ENCODE assay signal across 25 cellular contexts in genomic region chr9:126020836-126021235, GRCh38.
"Had no signal": no experiment of that assay in that cellular context is flagged by ENCODE, and none has a peak within 500 bp of the region (broad histone marks: within the 10 kb centered on the region; RNA-seq: fewer than 3 reads in every experiment).

No MANE protein-coding gene starts in this region.

- H3K27me3 ChIP-seq: esophagus muscularis mucosa, foreskin keratinocyte, gastroesophageal sphincter, heart left ventricle, hepatocyte, neural progenitor cell, thyroid gland, vagina had no signal

- H3K4me1 Mint-ChIP-seq: nephron; neural progenitor cell; stimulated activated effector memory CD8-positive, alpha-beta T cell treated with anti-CD3 and anti-CD28 coated beads, Interleukin-12 subunit alpha, Interleukin-12 subunit beta, amount 100 ng/mL, for 72 hours had no signal

- H3K9me3 ChIP-seq: esophagus muscularis mucosa, gastroesophageal sphincter, heart left ventricle, left ventricle myocardium inferior, lower lobe of right lung, stomach, thyroid gland, vagina had no signal

- H3K9me3 Mint-ChIP-seq: nephron; neural progenitor cell; stimulated activated effector memory CD8-positive, alpha-beta T cell treated with anti-CD3 and anti-CD28 coated beads, Interleukin-12 subunit alpha, Interleukin-12 subunit beta, amount 100 ng/mL, for 72 hours had no signal

- H3K4me3 ChIP-seq: coronary artery, esophagus muscularis mucosa, gastroesophageal sphincter, heart left ventricle, hepatocyte, left ventricle myocardium inferior, lower lobe of right lung, neural progenitor cell, smooth muscle cell, stomach, thyroid gland, vagina had no signal

- DNase-seq: dermis blood vessel endothelial cell; effector memory CD4-positive, alpha-beta T cell; foreskin keratinocyte; left colon; left ventricle myocardium inferior; lower lobe of right lung; nucleus accumbens; retina; stimulated activated CD4-positive, alpha-beta T cell treated with anti-CD3 and anti-CD28 coated beads, Interleukin-2, amount 100 ng/mL, for 24 hours; stimulated activated CD4-positive, alpha-beta T cell treated with anti-CD3 and anti-CD28 coated beads, Interleukin-4, amount 100 ng/mL, for 24 hours; stimulated activated naive CD4-positive, alpha-beta T cell treated with Interleukin-2 at 50 U/mL for 16 hours; stomach; thyroid gland; trophoblast cell had no signal

- H3K4me3 Mint-ChIP-seq: nephron; neural progenitor cell; stimulated activated effector memory CD8-positive, alpha-beta T cell treated with anti-CD3 and anti-CD28 coated beads, Interleukin-12 subunit alpha, Interleukin-12 subunit beta, amount 100 ng/mL, for 72 hours had no signal

- ATAC-seq: foreskin keratinocyte; gastroesophageal sphincter; heart left ventricle; left colon; lower lobe of right lung; sciatic nerve; stimulated activated effector memory CD8-positive, alpha-beta T cell treated with anti-CD3 and anti-CD28 coated beads, Interleukin-12 subunit alpha, Interleukin-12 subunit beta, amount 100 ng/mL, for 72 hours had no signal

- H3K36me3 ChIP-seq: esophagus muscularis mucosa, gastroesophageal sphincter, heart left ventricle, left ventricle myocardium inferior, lower lobe of right lung, neural progenitor cell, stomach, thyroid gland, vagina had no signal

- H3K4me1 ChIP-seq: esophagus muscularis mucosa, foreskin keratinocyte, gastroesophageal sphincter, heart left ventricle, left ventricle myocardium inferior, lower lobe of right lung, neural progenitor cell, stomach, thyroid gland, vagina had no signal

- H3K27ac Mint-ChIP-seq: nephron; neural progenitor cell; stimulated activated effector memory CD8-positive, alpha-beta T cell treated with anti-CD3 and anti-CD28 coated beads, Interleukin-12 subunit alpha, Interleukin-12 subunit beta, amount 100 ng/mL, for 72 hours had no signal

- H3K36me3 Mint-ChIP-seq: neural progenitor cell; stimulated activated effector memory CD8-positive, alpha-beta T cell treated with anti-CD3 and anti-CD28 coated beads, Interleukin-12 subunit alpha, Interleukin-12 subunit beta, amount 100 ng/mL, for 72 hours had no signal

- H3K27ac ChIP-seq: coronary artery, esophagus muscularis mucosa, foreskin keratinocyte, gastroesophageal sphincter, heart left ventricle, hepatocyte, left ventricle myocardium inferior, lower lobe of right lung, neural progenitor cell, stomach, thyroid gland, vagina had no signal
